9 cellular contexts compared by ENCODE assay signal in the genomic region with DNA sequence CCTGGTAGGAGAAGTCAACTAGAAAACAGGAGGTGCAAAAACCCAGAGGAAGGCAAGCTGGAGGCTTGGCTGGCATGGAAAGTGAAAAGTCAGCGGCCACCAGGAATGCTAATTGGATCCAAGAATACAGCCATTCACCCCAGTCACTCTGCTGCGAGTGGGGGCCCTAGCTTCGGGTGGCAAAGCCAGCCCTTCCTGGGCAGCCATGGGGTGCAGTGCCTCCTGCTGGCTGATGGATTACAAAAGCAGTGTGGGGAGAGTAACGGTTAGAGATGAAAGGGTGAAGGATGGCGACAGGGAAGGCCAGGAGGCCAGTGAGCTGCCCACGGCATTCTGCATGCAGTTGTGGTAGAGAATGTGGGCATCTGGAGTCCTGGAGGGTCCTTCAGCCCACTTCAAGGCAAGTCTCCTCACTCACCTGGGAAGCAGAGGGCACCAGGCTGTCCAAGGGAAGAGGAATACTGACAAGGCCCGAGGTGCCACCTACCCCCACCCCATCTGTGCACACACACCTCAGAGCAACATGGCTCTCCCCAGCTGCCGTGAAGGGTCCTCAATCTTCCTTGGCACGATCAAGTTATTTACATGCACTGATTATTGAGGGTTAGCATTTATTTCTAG. TPM values are rescaled to one million over a fixed set of nuclear protein-coding genes. Genes with fewer than 3 reads are reported as not detected.
DNase-seq lines count a peak whose midpoint lies in the region; ATAC-seq, FAIRE-seq and TF ChIP-seq lines count a peak whose summit lies in the region.
"Had no signal": no experiment of that assay in that cellular context is flagged by ENCODE, and none has a peak within 500 bp of the region (broad histone marks: within the 10 kb centered on the region; RNA-seq: fewer than 3 reads in every experiment).

No MANE protein-coding gene starts in this region.

- no peak for FAIRE-seq in D721Med (lab: Jason Lieb, UNC)
- FAIRE-seq: colon had no signal

- CTCF ChIA-PET in activated naive CD4-positive, alpha-beta T cell treated with anti-CD3 and anti-CD28 coated beads for 36 hours (lab: Charles Lee) = interaction anchor here (0.6 kb wide), 1 partner anchor 76 kb away, joined by 3 read pairs; no protein-coding TSS in a partner anchor

- H3K4me2 ChIP-seq in parathyroid adenoma (ENCODE audit: low read length) = no peak overlapping the region

- ATAC-seq in GM18909 (IDR thresholded peaks at IDR 0.05; ENCODE audit: poor library complexity, unreplicated experiment) = no peak
- no peak for ATAC-seq in HG03045 (IDR thresholded peaks at IDR 0.05; ENCODE audit: unreplicated experiment)

- peaks cover 34% of the 10 kb centered on the region for H3K36me3 Mint-ChIP-seq in activated naive CD4-positive, alpha-beta T cell treated with anti-CD3 and anti-CD28 coated beads for 36 hours (ENCODE audit: low read depth)

- no peaks in the 10 kb centered on the region for H3K27me3 ChIP-seq in parathyroid adenoma (ENCODE audit: control insufficient read depth, insufficient read depth, low read length)

- H3K27ac ChIP-seq in parathyroid adenoma = peak overlapping the region; percentile 65

- H3K9ac ChIP-seq in parathyroid adenoma = no peak overlapping the region

- no peak for DNase-seq in D721Med (ENCODE audit: insufficient read length, low spot score)
- DNase-seq in NAMALWA (ENCODE audit: low spot score) = peak; percentile 48
- peak; percentile 42 for DNase-seq in epithelial cell of esophagus (ENCODE audit: low read depth)
- DNase-seq in activated naive CD4-positive, alpha-beta T cell treated with anti-CD3 and anti-CD28 coated beads for 36 hours = no peak
- DNase-seq in NCI-H2227 (lab: John Stamatoyannopoulos, UW; ENCODE audit: unreplicated experiment) = no peak

- H3K4me3 Mint-ChIP-seq in activated naive CD4-positive, alpha-beta T cell treated with anti-CD3 and anti-CD28 coated beads for 36 hours = no peak overlapping the region

- intact Hi-C loops in activated naive CD4-positive, alpha-beta T cell treated with anti-CD3 and anti-CD28 coated beads for 36 hours (cut with micrococcal nuclease) = no loop called here

- no peaks in the 10 kb centered on the region for H3K9me3 ChIP-seq in parathyroid adenoma (ENCODE audit: control insufficient read depth, low read length)

- TF ChIP-seq CTCF in D721Med (IDR thresholded peaks at IDR 0.05; ENCODE audit: insufficient read depth, missing control alignments) = peak; percentile 39
- TF ChIP-seq CTCF in epithelial cell of esophagus (IDR thresholded peaks at IDR 0.05; ENCODE audit: insufficient read depth, low read depth, low read length, missing control alignments) = peak; percentile 58
- TF ChIP-seq CTCF in parathyroid adenoma (IDR thresholded peaks at IDR 0.05) = peak; percentile 42

- H3K79me2 ChIP-seq in parathyroid adenoma = peaks cover 56% of the 10 kb centered on the region

- H2AFZ ChIP-seq in parathyroid adenoma = no peak overlapping the region

- H3K4me3 ChIP-seq in epithelial cell of esophagus (ENCODE audit: low read length) (no peak overlapping the region), parathyroid adenoma (ENCODE audit: low read depth, low read length) (no peak overlapping the region)

- H3K9me3 Mint-ChIP-seq in activated naive CD4-positive, alpha-beta T cell treated with anti-CD3 and anti-CD28 coated beads for 36 hours = no peaks in the 10 kb centered on the region

- H3K27ac Mint-ChIP-seq in activated naive CD4-positive, alpha-beta T cell treated with anti-CD3 and anti-CD28 coated beads for 36 hours = no peak overlapping the region

- H3K27me3 Mint-ChIP-seq in activated naive CD4-positive, alpha-beta T cell treated with anti-CD3 and anti-CD28 coated beads for 36 hours (ENCODE audit: low read depth) = no peaks in the 10 kb centered on the region

- no peaks in the 10 kb centered on the region for H3K36me3 ChIP-seq in parathyroid adenoma (ENCODE audit: control insufficient read depth, insufficient read depth, low read length)

- H3K4me1 Mint-ChIP-seq in activated naive CD4-positive, alpha-beta T cell treated with anti-CD3 and anti-CD28 coated beads for 36 hours (ENCODE audit: low read depth) = no peaks in the 10 kb centered on the region

- peaks cover 44% of the 10 kb centered on the region for H3K4me1 ChIP-seq in parathyroid adenoma

RNA-seq across cellular contexts. Expression of gene EPHX3, which starts 20.3 kb away (rescaled TPM):
- not detected for total RNA-seq in activated naive CD4-positive, alpha-beta T cell treated with anti-CD3 and anti-CD28 coated beads for 36 hours

RNA-seq across cellular contexts. Expression of gene NOTCH3, which starts 51.7 kb away (rescaled TPM):
- total RNA-seq in activated naive CD4-positive, alpha-beta T cell treated with anti-CD3 and anti-CD28 coated beads for 36 hours = not detected

Comparison
In these comparisons a context has a peak if more than half of its experiments do, and no peak if none do; other contexts are left out.
1. DNase-seq: peak in NAMALWA (single experiment) and epithelial cell of esophagus (single experiment); none in D721Med (single experiment), activated naive CD4-positive, alpha-beta T cell treated with anti-CD3 and anti-CD28 coated beads for 36 hours (single experiment) and NCI-H2227 (single experiment).
2. Peak in every context shown above with its lines, with median percentiles within 50 percentile points of each other: CTCF ChIP-seq.